ENCODE assay signal across 13 cellular contexts in the genomic region with DNA sequence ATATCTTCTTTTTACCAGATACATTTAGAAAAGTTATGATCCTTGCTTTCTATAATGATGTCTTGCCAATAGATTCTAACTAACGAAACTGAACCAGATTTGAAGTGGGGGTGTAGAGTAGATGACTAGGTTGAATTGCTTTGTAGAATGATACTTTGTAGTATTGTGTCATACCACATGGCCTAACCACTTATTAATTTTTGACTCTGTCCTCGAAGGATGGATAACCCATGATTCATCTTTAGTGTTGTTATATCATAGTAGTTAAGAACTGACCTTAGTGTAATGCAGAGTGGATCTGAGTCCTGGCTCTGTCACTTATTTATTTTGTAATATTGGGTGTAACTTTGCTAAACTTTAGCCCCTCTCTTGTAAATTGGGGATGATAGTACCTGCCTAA. TPM values are rescaled to one million over a fixed set of nuclear protein-coding genes. Genes with fewer than 3 reads are reported as not detected.
DNase-seq lines count a peak whose midpoint lies in the region; ATAC-seq and TF ChIP-seq lines count a peak whose summit lies in the region.
"Had no signal": no experiment of that assay in that cellular context is flagged by ENCODE, and none has a peak within 500 bp of the region (broad histone marks: within the 10 kb centered on the region; RNA-seq: fewer than 3 reads in every experiment).

No MANE protein-coding gene starts in this region.

- peak overlapping the region in 6 of 8 donors; percentile 22 to 57 (median 34) for H3K4me3 Mint-ChIP-seq in CD4-positive, alpha-beta memory T cell
- peak overlapping the region; percentile 11 for H3K4me3 Mint-ChIP-seq in neural crest cell
- no peak overlapping the region for H3K4me3 Mint-ChIP-seq in activated CD8-positive, alpha-beta T cell treated with anti-CD3 and anti-CD28 coated beads for 36 hours

- DNase-seq in CD4-positive, alpha-beta memory T cell = no peak
- peak; percentile 42 for DNase-seq in astrocyte of the spinal cord (ENCODE audit: low read depth, low spot score)
- no peak for DNase-seq in neural crest cell (ENCODE audit: low read depth, low spot score)
- DNase-seq in NCI-H128 (lab: John Stamatoyannopoulos, UW; ENCODE audit: unreplicated experiment) = no peak
- no peak for DNase-seq in DMS79 (lab: John Stamatoyannopoulos, UW)
- no peak for DNase-seq in right atrium auricular region (ENCODE audit: low spot score)
- DNase-seq in activated CD8-positive, alpha-beta T cell treated with anti-CD3 and anti-CD28 coated beads for 36 hours = no peak
- DNase-seq: activated CD4-positive, alpha-beta T cell treated with anti-CD3 and anti-CD28 coated beads for 48 hours; anterior cingulate cortex; MM.1S had no signal

- ATAC-seq in HG03354 (IDR thresholded peaks at IDR 0.05; ENCODE audit: poor library complexity, severe bottlenecking, unreplicated experiment) = peak; percentile 9
- ATAC-seq in activated CD8-positive, alpha-beta T cell treated with anti-CD3 and anti-CD28 coated beads for 36 hours = no peak
- ATAC-seq: gastroesophageal sphincter had no signal

- H3K4me3 ChIP-seq in CD4-positive, alpha-beta memory T cell (ENCODE audit: low read length in 2 of 2) = no peak overlapping the region
- H3K4me3 ChIP-seq in astrocyte of the spinal cord (ENCODE audit: low read depth, low read length) = no peak overlapping the region
- no peak overlapping the region for H3K4me3 ChIP-seq in right atrium auricular region
- H3K4me3 ChIP-seq: gastroesophageal sphincter, vagina had no signal

- H3K36me3 ChIP-seq in CD4-positive, alpha-beta memory T cell (ENCODE audit: insufficient read depth, low read length) = no peaks in the 10 kb centered on the region
- H3K36me3 ChIP-seq in right atrium auricular region = no peaks in the 10 kb centered on the region
- H3K36me3 ChIP-seq: gastroesophageal sphincter, vagina had no signal

- no peaks in the 10 kb centered on the region for H3K27me3 ChIP-seq in CD4-positive, alpha-beta memory T cell (ENCODE audit: insufficient read depth, low read length)
- H3K27me3 ChIP-seq in right atrium auricular region = no peaks in the 10 kb centered on the region
- H3K27me3 ChIP-seq: gastroesophageal sphincter, vagina had no signal

- CTCF ChIA-PET in CD4-positive, alpha-beta memory T cell (lab: Charles Lee; ENCODE audit: partially characterized antibody) = no interaction called here
- CTCF ChIA-PET in activated CD8-positive, alpha-beta T cell treated with anti-CD3 and anti-CD28 coated beads for 36 hours (lab: Charles Lee) = no interaction called here

- no peaks in the 10 kb centered on the region for H3K27me3 Mint-ChIP-seq in CD4-positive, alpha-beta memory T cell
- H3K27me3 Mint-ChIP-seq in neural crest cell (ENCODE audit: low read depth) = peaks cover 2% of the 10 kb centered on the region
- H3K27me3 Mint-ChIP-seq in activated CD8-positive, alpha-beta T cell treated with anti-CD3 and anti-CD28 coated beads for 36 hours = no peaks in the 10 kb centered on the region

- H3K27ac Mint-ChIP-seq in CD4-positive, alpha-beta memory T cell = peak overlapping the region in 4 of 7 donors; percentile 1 to 94 (median 12)
- no peak overlapping the region for H3K27ac Mint-ChIP-seq in neural crest cell (ENCODE audit: unreplicated experiment)
- H3K27ac Mint-ChIP-seq in activated CD8-positive, alpha-beta T cell treated with anti-CD3 and anti-CD28 coated beads for 36 hours = no peak overlapping the region

- in situ Hi-C loops in astrocyte of the spinal cord (cut with HindIII; ENCODE audit: low sequenced_read_pairs) = no loop called here

- H3K9me3 ChIP-seq in CD4-positive, alpha-beta memory T cell (ENCODE audit: control insufficient read depth in 1 of 2, low read length in 2 of 2) = no peaks in the 10 kb centered on the region
- H3K9me3 ChIP-seq in right atrium auricular region = no peaks in the 10 kb centered on the region
- H3K9me3 ChIP-seq: gastroesophageal sphincter, vagina had no signal

- TF ChIP-seq CTCF in astrocyte of the spinal cord (IDR thresholded peaks at IDR 0.05; ENCODE audit: low read depth, low read length) (no peak), neural crest cell (conservative IDR thresholded peaks at IDR 0.05) (no peak), right atrium auricular region (IDR thresholded peaks at IDR 0.05) (no peak)
- no peak for TF ChIP-seq CTCF in activated CD8-positive, alpha-beta T cell treated with anti-CD3 and anti-CD28 coated beads for 36 hours (IDR thresholded peaks at IDR 0.05)

- peaks cover 81% of the 10 kb centered on the region for H3K4me1 ChIP-seq in CD4-positive, alpha-beta memory T cell (ENCODE audit: insufficient read depth, low read length)
- peaks cover 0 to 68% of the 10 kb centered on the region in 2 donors for H3K4me1 ChIP-seq in right atrium auricular region

- peaks cover 56 to 85% (median 72%) of the 10 kb centered on the region in 4 donors for H3K4me1 Mint-ChIP-seq in CD4-positive, alpha-beta memory T cell
- peaks cover 59% of the 10 kb centered on the region for H3K4me1 Mint-ChIP-seq in neural crest cell
- H3K4me1 Mint-ChIP-seq in activated CD8-positive, alpha-beta T cell treated with anti-CD3 and anti-CD28 coated beads for 36 hours (ENCODE audit: low read depth) = peaks cover 64% of the 10 kb centered on the region

- peaks cover 0 to 21% of the 10 kb centered on the region in 2 donors for H3K36me3 Mint-ChIP-seq in CD4-positive, alpha-beta memory T cell
- H3K36me3 Mint-ChIP-seq in neural crest cell (ENCODE audit: low read depth) = no peaks in the 10 kb centered on the region
- peaks cover 13% of the 10 kb centered on the region for H3K36me3 Mint-ChIP-seq in activated CD8-positive, alpha-beta T cell treated with anti-CD3 and anti-CD28 coated beads for 36 hours (ENCODE audit: low read depth)

- peaks cover 0 to 2% (median 0%) of the 10 kb centered on the region in 8 donors for H3K9me3 Mint-ChIP-seq in CD4-positive, alpha-beta memory T cell
- H3K9me3 Mint-ChIP-seq in neural crest cell = no peaks in the 10 kb centered on the region
- no peaks in the 10 kb centered on the region for H3K9me3 Mint-ChIP-seq in activated CD8-positive, alpha-beta T cell treated with anti-CD3 and anti-CD28 coated beads for 36 hours

- intact Hi-C loops in CD4-positive, alpha-beta memory T cell (cut with micrococcal nuclease) = no loop called here
- intact Hi-C loops in activated CD8-positive, alpha-beta T cell treated with anti-CD3 and anti-CD28 coated beads for 36 hours (cut with micrococcal nuclease) = no loop called here

- H3K27ac ChIP-seq in CD4-positive, alpha-beta memory T cell (ENCODE audit: low read depth, low read length) = no peak overlapping the region
- no peak overlapping the region for H3K27ac ChIP-seq in right atrium auricular region
- H3K27ac ChIP-seq: gastroesophageal sphincter, vagina had no signal

- POLR2A ChIA-PET in CD4-positive, alpha-beta memory T cell (lab: Charles Lee; ENCODE audit: partially characterized antibody) = no interaction called here
- POLR2A ChIA-PET in activated CD8-positive, alpha-beta T cell treated with anti-CD3 and anti-CD28 coated beads for 36 hours (lab: Charles Lee) = no interaction called here

RNA-seq across cellular contexts. Expression of gene PHF3, which starts 4.5 kb away (rescaled TPM):
- total RNA-seq in CD4-positive, alpha-beta memory T cell = 100 to 1,000 TPM; 115 to 119 TPM
- polyA plus RNA-seq in CD4-positive, alpha-beta memory T cell = 10 to 100 TPM in 1 of 2 donors, 1 to 10 TPM in 1; 5.1 to 47.1 TPM
- 46.2 and 48.1 TPM in 2 replicates for total RNA-seq in neural crest cell
- total RNA-seq in right atrium auricular region = 10 to 100 TPM; 32.0 to 34.6 TPM
- total RNA-seq in activated CD8-positive, alpha-beta T cell treated with anti-CD3 and anti-CD28 coated beads for 36 hours = 10 to 100 TPM; 45.6 to 50.3 TPM

Comparison
In these comparisons a context has a peak if more than half of its experiments do, and no peak if none do; other contexts are left out.
1. H3K27ac Mint-ChIP-seq: peak in CD4-positive, alpha-beta memory T cell (4 of 7); none in neural crest cell (single experiment) and activated CD8-positive, alpha-beta T cell treated with anti-CD3 and anti-CD28 coated beads for 36 hours (single experiment).